9 cellular contexts compared by ENCODE assay signal in the genomic region with DNA sequence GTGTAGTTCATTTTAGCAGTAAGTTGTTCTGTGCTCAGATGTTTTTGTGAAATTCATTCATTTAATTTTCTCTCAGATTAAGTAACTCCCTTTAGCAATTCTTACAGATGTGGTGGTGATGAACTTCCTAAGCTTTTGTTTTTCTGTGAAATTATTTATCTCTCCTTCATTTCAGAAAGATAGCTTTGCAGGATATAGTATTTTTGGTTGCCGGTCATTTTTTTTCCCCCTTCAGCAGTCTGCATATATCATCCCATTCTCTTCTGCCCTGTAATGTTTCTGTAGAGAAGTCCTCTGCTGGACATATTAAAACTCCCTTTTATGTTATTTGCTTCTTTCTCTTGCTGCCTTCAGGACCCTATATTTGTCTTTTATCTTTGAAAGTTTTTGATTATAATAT.
"Had no signal": no experiment of that assay in that cellular context is flagged by ENCODE, and none has a peak within 500 bp of the region (broad histone marks: within the 10 kb centered on the region; RNA-seq: fewer than 3 reads in every experiment).

No MANE protein-coding gene starts in this region.

- H3K27ac Mint-ChIP-seq: GM23338, H9, HFFc6 had no signal

- DNase-seq: GM23248, GOT3, H7, H9, HCEC 1CT, HFFc6 had no signal

- H3K4me1 ChIP-seq: HAP-1 had no signal

- H3K36me3 ChIP-seq: HAP-1 had no signal

- ATAC-seq: GM23338, HCT116 had no signal

- H3K9me3 ChIP-seq: HAP-1 had no signal

- H3K4me3 ChIP-seq: GM23248, GM23338, HAP-1 had no signal

- H3K27ac ChIP-seq: GM23248 had no signal
